Comparison of ENCODE assay signal across 32 cellular contexts in the genomic region with DNA sequence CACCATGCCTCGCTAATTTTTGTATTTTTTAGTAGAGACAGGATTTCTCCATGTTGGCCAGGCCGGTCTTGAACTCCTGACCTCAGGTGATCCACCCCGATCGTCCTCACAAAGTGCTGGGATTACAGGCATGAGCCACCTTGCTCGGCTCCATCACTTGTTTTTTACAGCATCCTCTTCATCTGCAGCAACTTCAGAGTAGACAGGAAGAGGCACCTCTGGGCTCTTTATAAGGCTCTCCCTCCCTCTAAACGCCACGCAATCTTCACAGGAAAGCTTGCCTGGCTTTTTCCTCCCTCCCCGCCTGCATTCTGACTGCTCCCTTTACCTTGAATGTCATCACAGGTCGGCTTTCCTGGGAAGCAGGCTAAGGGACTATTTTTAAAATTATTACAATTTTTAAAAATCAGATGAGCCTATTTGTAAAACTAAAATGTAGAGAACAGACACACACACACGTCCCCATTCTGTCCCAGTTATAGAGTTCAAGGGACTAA.
"Had no signal": no experiment of that assay in that cellular context is flagged by ENCODE, and none has a peak within 500 bp of the region (broad histone marks: within the 10 kb centered on the region; RNA-seq: fewer than 3 reads in every experiment).

No MANE protein-coding gene starts in this region.

- H3K4me3 ChIP-seq: ascending aorta, breast epithelium, cardiac muscle cell, colonic mucosa, esophagus squamous epithelium, gastroesophageal sphincter, heart right ventricle, hepatocyte had no signal

- H3K27me3 Mint-ChIP-seq: activated B cell treated with CpG ODN at 0.5 μM for 24 hours; activated CD4-positive, alpha-beta memory T cell treated with anti-CD3 and anti-CD28 coated beads, Interleukin-2, amount 10 ng/mL, durations not matched to agents 7 days and 5 days; activated CD4-positive, alpha-beta T cell treated with anti-CD3 and anti-CD28 coated beads, Interleukin-2, amount 10 ng/mL, durations not matched to agents 7 days and 5 days; activated naive CD4-positive, alpha-beta T cell treated with anti-CD3 and anti-CD28 coated beads, Interleukin-2, amount 10 ng/mL, durations not matched to agents 7 days and 5 days; activated naive CD8-positive, alpha-beta T cell treated with anti-CD3 and anti-CD28 coated beads, Interleukin-2, amount 10 ng/mL, durations not matched to agents 7 days and 5 days; activated T-cell treated with anti-CD3 and anti-CD28 coated beads, Interleukin-2, amount 50 U/mL, for 24 hours; brain had no signal

- H3K79me2 ChIP-seq: hepatocyte had no signal

- H3K36me3 Mint-ChIP-seq: activated naive CD4-positive, alpha-beta T cell treated with anti-CD3 and anti-CD28 coated beads, Interleukin-2, amount 10 ng/mL, durations not matched to agents 7 days and 5 days; activated naive CD4-positive, alpha-beta T cell treated with anti-CD3 and anti-CD28 coated beads, Interleukin-2, amount 50 U/mL, for 72 hours; activated naive CD8-positive, alpha-beta T cell treated with anti-CD3 and anti-CD28 coated beads, Interleukin-2, amount 10 ng/mL, durations not matched to agents 7 days and 5 days; brain had no signal

- H3K4me1 ChIP-seq: ascending aorta, breast epithelium, colonic mucosa, esophagus squamous epithelium, gastroesophageal sphincter had no signal

- H3K4me3 Mint-ChIP-seq: activated B cell treated with CpG ODN at 0.5 μM for 24 hours; activated CD4-positive, alpha-beta memory T cell treated with anti-CD3 and anti-CD28 coated beads, Interleukin-2, amount 10 ng/mL, durations not matched to agents 7 days and 5 days; activated CD4-positive, alpha-beta T cell treated with anti-CD3 and anti-CD28 coated beads, Interleukin-2, amount 10 ng/mL, durations not matched to agents 7 days and 5 days; activated naive CD4-positive, alpha-beta T cell treated with anti-CD3 and anti-CD28 coated beads, Interleukin-2, amount 10 ng/mL, durations not matched to agents 7 days and 5 days; activated naive CD8-positive, alpha-beta T cell treated with anti-CD3 and anti-CD28 coated beads, Interleukin-2, amount 10 ng/mL, durations not matched to agents 7 days and 5 days; activated T-cell treated with anti-CD3 and anti-CD28 coated beads, Interleukin-2, amount 50 U/mL, for 24 hours; activated T-cell treated with anti-CD3 and anti-CD28 coated beads, Interleukin-2, amount 50 U/mL, for 72 hours; brain; T-helper 1 cell treated with Interleukin-12 subunit alpha and Interleukin-12 subunit beta and Interleukin-4 antibody, amounts not matched to agents 30 μg/mL and 1 μg/mL, for 36 hours; T-helper 2 cell treated with Interferon-gamma antibody and Interleukin-4, amounts not matched to agents 5 μg/mL and 100 μg/mL, for 36 hours had no signal

- H3K9me3 Mint-ChIP-seq: activated B cell treated with CpG ODN at 0.5 μM for 24 hours; activated CD4-positive, alpha-beta memory T cell treated with anti-CD3 and anti-CD28 coated beads, Interleukin-2, amount 10 ng/mL, durations not matched to agents 7 days and 5 days; activated CD4-positive, alpha-beta T cell treated with anti-CD3 and anti-CD28 coated beads, Interleukin-2, amount 10 ng/mL, durations not matched to agents 7 days and 5 days; activated naive CD4-positive, alpha-beta T cell treated with anti-CD3 and anti-CD28 coated beads, Interleukin-2, amount 10 ng/mL, durations not matched to agents 7 days and 5 days; activated naive CD4-positive, alpha-beta T cell treated with anti-CD3 and anti-CD28 coated beads, Interleukin-2, amount 50 U/mL, for 72 hours; activated naive CD8-positive, alpha-beta T cell treated with anti-CD3 and anti-CD28 coated beads, Interleukin-2, amount 10 ng/mL, durations not matched to agents 7 days and 5 days; activated T-cell treated with anti-CD3 and anti-CD28 coated beads, Interleukin-2, amount 50 U/mL, for 24 hours; activated T-cell treated with anti-CD3 and anti-CD28 coated beads, Interleukin-2, amount 50 U/mL, for 72 hours; T-helper 1 cell treated with Interleukin-12 subunit alpha and Interleukin-12 subunit beta and Interleukin-4 antibody, amounts not matched to agents 30 μg/mL and 1 μg/mL, for 36 hours; T-helper 2 cell treated with Interferon-gamma antibody and Interleukin-4, amounts not matched to agents 5 μg/mL and 100 μg/mL, for 36 hours had no signal

- H2AFZ ChIP-seq: hepatocyte had no signal

- DNase-seq: activated B cell treated with CpG ODN at 0.5 μM for 24 hours; activated CD4-positive, alpha-beta memory T cell treated with anti-CD3 and anti-CD28 coated beads, Interleukin-2, amount 10 ng/mL, durations not matched to agents 7 days and 5 days; activated CD4-positive, alpha-beta T cell treated with anti-CD3 and anti-CD28 coated beads, Interleukin-2, amount 10 ng/mL, durations not matched to agents 7 days and 5 days; activated CD4-positive, alpha-beta T cell treated with anti-CD3 and anti-CD28 coated beads, Interleukin-2, amount 50 U/mL, for 4 hours; activated CD8-positive, alpha-beta memory T cell treated with anti-CD3 and anti-CD28 coated beads, Interleukin-2, amount 50 U/mL, for 48 hours; activated gamma-delta T cell; activated naive CD4-positive, alpha-beta T cell; activated naive CD4-positive, alpha-beta T cell treated with anti-CD3 and anti-CD28 coated beads, Interleukin-2, amount 10 ng/mL, durations not matched to agents 7 days and 5 days; activated naive CD8-positive, alpha-beta T cell treated with anti-CD3 and anti-CD28 coated beads, Interleukin-2, amount 10 ng/mL, durations not matched to agents 7 days and 5 days; activated T-cell treated with anti-CD3 and anti-CD28 coated beads for 4 hours; activated T-cell treated with anti-CD3 and anti-CD28 coated beads, Interleukin-2, amount 50 U/mL, for 24 hours; activated T-cell treated with anti-CD3 and anti-CD28 coated beads, Interleukin-2, amount 50 U/mL, for 72 hours; central memory CD4-positive, alpha-beta T cell; cerebellar nuclear complex; colonic mucosa; effector CD8-positive, alpha-beta T cell; erythroblast; esophagus squamous epithelium; foreskin melanocyte; heart right ventricle; T1000; WERI-Rb-1 had no signal

- H3K4me2 ChIP-seq: hepatocyte had no signal

- H3K27me3 ChIP-seq: ascending aorta, breast epithelium, cardiac muscle cell, colonic mucosa, esophagus squamous epithelium, gastroesophageal sphincter, heart right ventricle, hepatocyte had no signal

- H3K4me1 Mint-ChIP-seq: activated B cell treated with CpG ODN at 0.5 μM for 24 hours; activated CD4-positive, alpha-beta memory T cell treated with anti-CD3 and anti-CD28 coated beads, Interleukin-2, amount 10 ng/mL, durations not matched to agents 7 days and 5 days; activated CD4-positive, alpha-beta T cell treated with anti-CD3 and anti-CD28 coated beads, Interleukin-2, amount 10 ng/mL, durations not matched to agents 7 days and 5 days; activated naive CD4-positive, alpha-beta T cell treated with anti-CD3 and anti-CD28 coated beads, Interleukin-2, amount 10 ng/mL, durations not matched to agents 7 days and 5 days; activated naive CD8-positive, alpha-beta T cell treated with anti-CD3 and anti-CD28 coated beads, Interleukin-2, amount 10 ng/mL, durations not matched to agents 7 days and 5 days had no signal

- H3K36me3 ChIP-seq: ascending aorta, breast epithelium, cardiac muscle cell, colonic mucosa, esophagus squamous epithelium, gastroesophageal sphincter, heart right ventricle, WERI-Rb-1 had no signal

- H3K9me3 ChIP-seq: ascending aorta, breast epithelium, colonic mucosa, esophagus squamous epithelium, gastroesophageal sphincter had no signal

- H3K27ac ChIP-seq: ascending aorta, breast epithelium, cardiac muscle cell, colonic mucosa, esophagus squamous epithelium, gastroesophageal sphincter, heart right ventricle, hepatocyte, WERI-Rb-1 had no signal

- H3K27ac Mint-ChIP-seq: activated B cell treated with CpG ODN at 0.5 μM for 24 hours; activated CD4-positive, alpha-beta memory T cell treated with anti-CD3 and anti-CD28 coated beads, Interleukin-2, amount 10 ng/mL, durations not matched to agents 7 days and 5 days; activated CD4-positive, alpha-beta T cell treated with anti-CD3 and anti-CD28 coated beads, Interleukin-2, amount 10 ng/mL, durations not matched to agents 7 days and 5 days; activated naive CD4-positive, alpha-beta T cell treated with anti-CD3 and anti-CD28 coated beads, Interleukin-2, amount 10 ng/mL, durations not matched to agents 7 days and 5 days; activated naive CD4-positive, alpha-beta T cell treated with anti-CD3 and anti-CD28 coated beads, Interleukin-2, amount 50 U/mL, for 72 hours; activated naive CD8-positive, alpha-beta T cell treated with anti-CD3 and anti-CD28 coated beads, Interleukin-2, amount 10 ng/mL, durations not matched to agents 7 days and 5 days; activated T-cell treated with anti-CD3 and anti-CD28 coated beads, Interleukin-2, amount 50 U/mL, for 24 hours; activated T-cell treated with anti-CD3 and anti-CD28 coated beads, Interleukin-2, amount 50 U/mL, for 72 hours; brain; T-helper 1 cell treated with Interleukin-12 subunit alpha and Interleukin-12 subunit beta and Interleukin-4 antibody, amounts not matched to agents 30 μg/mL and 1 μg/mL, for 36 hours; T-helper 2 cell treated with Interferon-gamma antibody and Interleukin-4, amounts not matched to agents 5 μg/mL and 100 μg/mL, for 36 hours had no signal

- ATAC-seq: activated CD4-positive, CD25-positive, alpha-beta regulatory T cell treated with anti-CD3 and anti-CD28 coated beads, Interleukin-2, amount 50 U/mL, for 24 hours; activated naive CD4-positive, alpha-beta T cell treated with anti-CD3 and anti-CD28 coated beads, Interleukin-2, amount 50 U/mL, for 72 hours; activated T-cell treated with anti-CD3 and anti-CD28 coated beads, Interleukin-2, amount 50 U/mL, for 72 hours; gastroesophageal sphincter; heart right ventricle had no signal
